ENCODE assay signal across 25 cellular contexts in the genomic region with DNA sequence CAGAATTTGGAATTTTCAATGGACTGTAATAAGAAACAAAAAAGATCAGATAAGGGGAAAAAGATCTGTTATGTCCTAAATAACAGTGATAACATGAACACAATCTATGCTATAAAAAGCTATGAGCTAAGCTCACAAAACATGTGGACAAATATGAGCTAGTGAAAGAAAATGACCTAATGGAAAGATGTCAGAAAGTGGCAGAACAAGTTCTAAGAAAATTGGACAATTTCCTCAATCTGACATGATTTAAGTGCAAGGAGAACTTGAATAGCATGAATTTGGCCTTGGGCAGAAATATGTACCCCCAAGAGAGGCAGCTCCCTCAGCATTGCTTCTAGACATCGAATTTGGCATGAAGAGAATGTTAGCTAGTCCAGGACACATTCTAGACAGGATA.
"Had no signal": no experiment of that assay in that cellular context is flagged by ENCODE, and none has a peak within 500 bp of the region (broad histone marks: within the 10 kb centered on the region; RNA-seq: fewer than 3 reads in every experiment).

No MANE protein-coding gene starts in this region.

- H3K36me3 ChIP-seq: breast epithelium, gastrocnemius medialis, upper lobe of right lung had no signal

- ATAC-seq: esophagus mucosa; gastrocnemius medialis; left colon; naive thymus-derived CD8-positive, alpha-beta T cell; right cardiac atrium; stimulated activated naive CD8-positive, alpha-beta T cell treated with anti-CD3 and anti-CD28 coated beads, Interleukin-15, Interleukin-2, amounts not matched to agents 100 U/mL and 50 U/mL, for 24 hours; upper lobe of right lung had no signal

- H3K4me1 Mint-ChIP-seq: activated naive CD8-positive, alpha-beta T cell treated with anti-CD3 and anti-CD28 coated beads, Interleukin-2, amount 10 ng/mL, durations not matched to agents 7 days and 5 days; naive thymus-derived CD8-positive, alpha-beta T cell; neural crest cell had no signal

- H3K27me3 Mint-ChIP-seq: activated naive CD8-positive, alpha-beta T cell treated with anti-CD3 and anti-CD28 coated beads, Interleukin-2, amount 10 ng/mL, durations not matched to agents 7 days and 5 days; naive thymus-derived CD8-positive, alpha-beta T cell had no signal

- H3K27me3 ChIP-seq: breast epithelium, gastrocnemius medialis, testis, upper lobe of right lung had no signal

- H3K27ac ChIP-seq: breast epithelium, gastrocnemius medialis, testis, upper lobe of right lung, VCaP had no signal

- H3K36me3 Mint-ChIP-seq: activated naive CD8-positive, alpha-beta T cell treated with anti-CD3 and anti-CD28 coated beads, Interleukin-2, amount 10 ng/mL, durations not matched to agents 7 days and 5 days; naive thymus-derived CD8-positive, alpha-beta T cell had no signal

- H3K9me3 Mint-ChIP-seq: activated naive CD8-positive, alpha-beta T cell treated with anti-CD3 and anti-CD28 coated beads, Interleukin-2, amount 10 ng/mL, durations not matched to agents 7 days and 5 days; activated T-helper 1 cell treated with anti-CD3 and anti-CD28 coated beads, Interleukin-12 subunit alpha, Interleukin-12 subunit beta, Interleukin-2, Interleukin-4 antibody, amounts not matched to agents 30 ng/mL and 10 ng/mL and 1 ng/mL, durations not matched to agents 14 hours and 24 hours and 36 hours; neural crest cell had no signal

- H3K9me3 ChIP-seq: breast epithelium, gastrocnemius medialis, testis, upper lobe of right lung had no signal

- H3K4me3 ChIP-seq: breast epithelium, gastrocnemius medialis, testis, upper lobe of right lung had no signal

- H3K27ac Mint-ChIP-seq: activated naive CD4-positive, alpha-beta T cell treated with anti-CD3 and anti-CD28 coated beads for 36 hours; activated naive CD8-positive, alpha-beta T cell treated with anti-CD3 and anti-CD28 coated beads, Interleukin-2, amount 10 ng/mL, durations not matched to agents 7 days and 5 days; activated T-helper 1 cell treated with anti-CD3 and anti-CD28 coated beads, Interleukin-12 subunit alpha, Interleukin-12 subunit beta, Interleukin-2, Interleukin-4 antibody, amounts not matched to agents 30 ng/mL and 10 ng/mL and 1 ng/mL, durations not matched to agents 14 hours and 24 hours and 36 hours; naive thymus-derived CD8-positive, alpha-beta T cell had no signal

- H3K4me3 Mint-ChIP-seq: activated naive CD4-positive, alpha-beta T cell treated with anti-CD3 and anti-CD28 coated beads for 36 hours; activated naive CD8-positive, alpha-beta T cell treated with anti-CD3 and anti-CD28 coated beads, Interleukin-2, amount 10 ng/mL, durations not matched to agents 7 days and 5 days; activated T-helper 1 cell treated with anti-CD3 and anti-CD28 coated beads, Interleukin-12 subunit alpha, Interleukin-12 subunit beta, Interleukin-2, Interleukin-4 antibody, amounts not matched to agents 30 ng/mL and 10 ng/mL and 1 ng/mL, durations not matched to agents 14 hours and 24 hours and 36 hours; naive thymus-derived CD8-positive, alpha-beta T cell; neural crest cell had no signal

- DNase-seq: activated CD4-positive, alpha-beta T cell treated with anti-CD3 and anti-CD28 coated beads for 4 hours; activated CD4-positive, alpha-beta T cell treated with anti-CD3 and anti-CD28 coated beads, Interleukin-2, amount 50 U/mL, for 48 hours; activated CD8-positive, alpha-beta memory T cell treated with anti-CD3 and anti-CD28 coated beads for 24 hours; activated effector memory CD4-positive, alpha-beta T cell treated with anti-CD3 and anti-CD28 coated beads, Interleukin-2, amount 50 U/mL, for 16 hours; activated naive CD4-positive, alpha-beta T cell treated with anti-CD3 and anti-CD28 coated beads for 36 hours; activated naive CD8-positive, alpha-beta T cell treated with anti-CD3 and anti-CD28 coated beads, Interleukin-2, amount 10 ng/mL, durations not matched to agents 7 days and 5 days; amniotic stem cell; central memory CD4-positive, alpha-beta T cell; gastrocnemius medialis; glutamatergic neuron; hippocampal formation; left colon; naive thymus-derived CD8-positive, alpha-beta T cell; nucleus accumbens; right cardiac atrium; stimulated activated CD4-positive, alpha-beta T cell treated with anti-CD3 and anti-CD28 coated beads, Interleukin-2, amount 100 ng/mL, for 48 hours; stimulated activated naive CD8-positive, alpha-beta T cell treated with anti-CD3 and anti-CD28 coated beads, Interleukin-15, Interleukin-2, amounts not matched to agents 100 U/mL and 50 U/mL, for 24 hours; T-helper 9 cell; testis; upper lobe of right lung had no signal

- H3K4me1 ChIP-seq: testis, upper lobe of right lung had no signal
